3 cellular contexts compared by ENCODE assay signal in the genomic region with DNA sequence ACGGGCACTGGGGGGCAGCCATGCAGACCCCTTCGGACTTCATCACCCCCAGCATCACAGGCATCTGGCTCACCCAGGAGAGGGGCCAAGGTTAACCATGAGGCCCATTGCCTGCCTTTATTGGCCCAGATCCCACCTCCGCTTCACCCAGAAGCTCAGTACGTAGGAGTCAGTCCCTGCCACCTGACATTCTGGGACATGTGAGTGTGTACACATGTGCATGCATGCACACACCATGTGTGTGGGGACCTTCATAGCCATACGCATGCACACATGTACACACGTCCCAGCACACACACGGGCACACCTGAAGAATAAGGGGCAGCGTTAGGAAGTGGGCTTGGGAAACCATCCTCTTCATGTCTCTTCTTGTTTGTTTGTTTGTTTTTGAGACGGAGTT.
TF ChIP-seq lines count a peak whose summit lies in the region.

No MANE protein-coding gene starts in this region.

TF ChIP-seq in SK-N-SH, 30 proteins besides CTCF, POLR2A, EP300 and RAD21:
- TF ChIP-seq RCOR1 (IDR thresholded peaks at IDR 0.05; ENCODE audit: low read length): no peak

TF ChIP-seq in SK-N-SH treated with all-trans-retinoic acid at 6 μM for 48 hours, 23 proteins besides CTCF, POLR2A, EP300 and RAD21:
- TF ChIP-seq ZFP3 (CRISPR knock-in tag; IDR thresholded peaks at IDR 0.05) (no peak), TOX (CRISPR knock-in tag; IDR thresholded peaks at IDR 0.05; ENCODE audit: borderline replicate concordance) (no peak), ZNF8 (CRISPR knock-in tag; IDR thresholded peaks at IDR 0.05) (no peak)

TF ChIP-seq in H1, 55 proteins besides CTCF, POLR2A, EP300 and RAD21:
- TF ChIP-seq TAF1 (IDR thresholded peaks at IDR 0.05; ENCODE audit: low read depth, low read length) (no peak), KDM5A (IDR thresholded peaks at IDR 0.05; ENCODE audit: low read length) (no peak), MAFK (IDR thresholded peaks at IDR 0.05; ENCODE audit: low read depth, low read length) (no peak), GTF2F1 (IDR thresholded peaks at IDR 0.05; ENCODE audit: borderline replicate concordance, low read depth, low read length) (no peak), SRF (IDR thresholded peaks at IDR 0.05; ENCODE audit: low read depth, low read length) (no peak), CREB1 (IDR thresholded peaks at IDR 0.05) (no peak), HDAC2 (IDR thresholded peaks at IDR 0.05; ENCODE audit: borderline replicate concordance in 1 of 2, low read depth in 2 of 2, low read length in 2 of 2) (no peak), CEBPB (IDR thresholded peaks at IDR 0.05; ENCODE audit: low read depth, low read length) (no peak), CTBP2 (IDR thresholded peaks at IDR 0.05; ENCODE audit: borderline replicate concordance, insufficient read depth, insufficient read length, low read length) (no peak), TBP (IDR thresholded peaks at IDR 0.05; ENCODE audit: low read depth, low read length) (no peak)
- TF ChIP-seq, protein P1, sequence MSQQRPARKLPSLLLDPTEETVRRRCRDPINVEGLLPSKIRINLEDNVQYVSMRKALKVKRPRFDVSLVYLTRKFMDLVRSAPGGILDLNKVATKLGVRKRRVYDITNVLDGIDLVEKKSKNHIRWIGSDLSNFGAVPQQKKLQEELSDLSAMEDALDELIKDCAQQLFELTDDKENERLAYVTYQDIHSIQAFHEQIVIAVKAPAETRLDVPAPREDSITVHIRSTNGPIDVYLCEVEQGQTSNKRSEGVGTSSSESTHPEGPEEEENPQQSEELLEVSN (IDR thresholded peaks at IDR 0.05): no peak
